Comparison of ENCODE assay signal across 11 cellular contexts in genomic region chr9:132187006-132187760, GRCh38. TPM values are rescaled to one million over a fixed set of nuclear protein-coding genes. Genes with fewer than 3 reads are reported as not detected.
DNase-seq lines count a peak whose midpoint lies in the region; ATAC-seq and TF ChIP-seq lines count a peak whose summit lies in the region.
"Had no signal": no experiment of that assay in that cellular context is flagged by ENCODE, and none has a peak within 500 bp of the region (broad histone marks: within the 10 kb centered on the region; RNA-seq: fewer than 3 reads in every experiment).

No MANE protein-coding gene starts in this region.

- H3K4me2 ChIP-seq in BLaER1 = peak overlapping the region; percentile 95

- H3K4me1 Mint-ChIP-seq in MCF 10A (ENCODE audit: insufficient read depth, unreplicated experiment) = no peaks in the 10 kb centered on the region

- no peak for ATAC-seq in HG03457 (IDR thresholded peaks at IDR 0.05; ENCODE audit: unreplicated experiment)

- no peak for TF ChIP-seq POLR2A in NB4 (IDR thresholded peaks at IDR 0.05; ENCODE audit: extremely low read depth, insufficient read length)

- H3K4me3 ChIP-seq in BLaER1 = peak overlapping the region; percentile 48
- H3K4me3 ChIP-seq in NB4 (ENCODE audit: low read depth, low read length) = no peak overlapping the region

- DNase-seq in NB4 (ENCODE audit: low read depth) = peak; percentile 46
- peak; percentile 15 for DNase-seq in myocyte (ENCODE audit: low read depth)
- DNase-seq in MCF 10A (ENCODE audit: unreplicated experiment) = no peak
- no peak for DNase-seq in KBM-7
- no peak for DNase-seq in NCI-H1694 (lab: John Stamatoyannopoulos, UW)
- DNase-seq: activated CD8-positive, alpha-beta memory T cell treated with anti-CD3 and anti-CD28 coated beads, Interleukin-2, amount 50 U/mL, for 48 hours; activated naive CD4-positive, alpha-beta T cell treated with Interleukin-2 at 50 U/mL for 16 hours; NCI-H526 treated with DMSO at 0.1 percent for 48 hours had no signal

- in situ Hi-C loops in KBM-7 (cut with MboI; ENCODE audit: low pct_unique_long_range_greater_than_20kb, low sequenced_read_pairs) = no loop called here

- H3K27ac ChIP-seq in BLaER1 (peak overlapping the region; percentile 23; the same call in 1 of the 2 replicates), angular gyrus (ENCODE audit: low read depth, low read length) (peak overlapping the region; percentile 73)

- H4K20me1 ChIP-seq in BLaER1 = peaks cover 36% of the 10 kb centered on the region

- POLR2A ChIA-PET in MCF 10A (lab: Yijun Ruan, JAX) = no interaction called here

- CTCF ChIA-PET in MCF 10A (lab: Yijun Ruan, JAX) = interaction anchor here (0.6 kb wide), 1 partner anchor 106 kb away, joined by 3 read pairs; no protein-coding TSS in a partner anchor

- no peaks in the 10 kb centered on the region for H3K9me3 ChIP-seq in BLaER1

- intact Hi-C loops in MCF 10A (cut with micrococcal nuclease) = no loop called here

- H3K27ac Mint-ChIP-seq in MCF 10A (ENCODE audit: low read depth, unreplicated experiment) = no peak overlapping the region

- peaks cover 71% of the 10 kb centered on the region for H3K27me3 Mint-ChIP-seq in MCF 10A (ENCODE audit: insufficient read depth, unreplicated experiment)

- H3K9ac ChIP-seq in BLaER1 = peak overlapping the region; percentile 60; the same call in 1 of the 2 replicates

- peaks cover 100% of the 10 kb centered on the region for H3K4me1 ChIP-seq in BLaER1

- no TSS peak for BruUV-seq in MCF 10A (replicated peaks; lab: Mats Ljungman, UMichigan)

- no peak overlapping the region for H3K4me3 Mint-ChIP-seq in MCF 10A (ENCODE audit: unreplicated experiment)

- H3K36me3 ChIP-seq in BLaER1 = no peaks in the 10 kb centered on the region

- no peaks in the 10 kb centered on the region for H3K27me3 ChIP-seq in BLaER1

- H3K36me3 Mint-ChIP-seq in MCF 10A (ENCODE audit: insufficient read depth, unreplicated experiment) = peaks cover 1% of the 10 kb centered on the region

- TF ChIP-seq CTCF in NB4 (IDR thresholded peaks at IDR 0.05; ENCODE audit: low read depth, low read length) (no peak), MCF 10A (IDR thresholded peaks at IDR 0.05; ENCODE audit: unreplicated experiment) (no peak)

- H3K9me3 Mint-ChIP-seq in MCF 10A (ENCODE audit: unreplicated experiment) = no peaks in the 10 kb centered on the region

RNA-seq across cellular contexts. Expression of gene NTNG2, which starts 25.3 kb away (rescaled TPM):
- total RNA-seq in myocyte (2.0 and 4.5 TPM in 2 replicates), MCF 10A (2022) (0.44 TPM in 1 of 2 replicates, not detected in the other)
- 2.1 TPM for polyA plus RNA-seq in myocyte (2012)

Comparison
In these comparisons a context has a peak if more than half of its experiments do, and no peak if none do; other contexts are left out.
1. DNase-seq: peak in NB4 (single experiment) and myocyte (single experiment); none in MCF 10A (single experiment), KBM-7 (single experiment) and NCI-H1694 (single experiment).